In the genomic region with DNA sequence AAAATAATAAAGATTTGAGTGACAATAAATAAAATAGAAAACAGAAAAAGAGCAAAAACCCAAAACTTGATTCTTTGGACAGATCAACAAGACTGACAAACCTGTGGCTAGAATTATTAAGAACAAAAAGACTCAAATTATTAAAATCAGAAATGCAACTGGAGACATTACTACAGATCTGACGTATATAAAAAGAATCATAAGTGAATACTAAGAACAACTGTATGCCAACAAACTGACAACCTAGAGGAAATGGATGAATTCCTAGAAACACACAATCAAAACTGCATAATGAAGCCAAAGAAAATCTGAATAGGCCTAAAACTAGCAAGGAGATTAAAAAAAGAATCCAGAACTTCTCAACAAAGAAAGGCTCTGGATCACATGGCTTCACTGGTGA, we compare ENCODE assay signal across 11 cellular contexts. TPM values are rescaled to one million over a fixed set of nuclear protein-coding genes. Genes with fewer than 3 reads are reported as not detected.
A peak's percentile ranks its signal among the peaks of the same experiment; 100 is the strongest.
DNase-seq lines count a peak whose midpoint lies in the region; ATAC-seq and TF ChIP-seq lines count a peak whose summit lies in the region.
"Had no signal": no experiment of that assay in that cellular context is flagged by ENCODE, and none has a peak within 500 bp of the region (broad histone marks: within the 10 kb centered on the region; RNA-seq: fewer than 3 reads in every experiment).

No MANE protein-coding gene starts in this region.

- H3K27ac Mint-ChIP-seq in activated T-cell treated with anti-CD3 and anti-CD28 coated beads, Interleukin-2, amount 50 U/mL, for 24 hours: peak overlapping the region; percentile 7
- H3K27ac Mint-ChIP-seq in endothelial cell (ENCODE audit: unreplicated experiment): no peak overlapping the region
- peak overlapping the region; percentile 7 for H3K27ac Mint-ChIP-seq in stimulated activated effector memory CD8-positive, alpha-beta T cell treated with anti-CD3 and anti-CD28 coated beads, Interleukin-12 subunit alpha, Interleukin-12 subunit beta, amount 100 ng/mL, for 72 hours
- H3K27ac Mint-ChIP-seq: CD4-positive, alpha-beta T cell had no signal

- no peak for TF ChIP-seq CTCF in endothelial cell (IDR thresholded peaks at IDR 0.05; ENCODE audit: unreplicated experiment)

- peaks cover 7% of the 10 kb centered on the region for H3K27me3 Mint-ChIP-seq in activated T-cell treated with anti-CD3 and anti-CD28 coated beads, Interleukin-2, amount 50 U/mL, for 24 hours
- H3K27me3 Mint-ChIP-seq in activated T-cell treated with anti-CD3 and anti-CD28 coated beads, Interleukin-2, amount 50 U/mL, for 4 hours (ENCODE audit: low read depth): peaks cover 6% of the 10 kb centered on the region
- H3K27me3 Mint-ChIP-seq in endothelial cell (ENCODE audit: unreplicated experiment): no peaks in the 10 kb centered on the region
- H3K27me3 Mint-ChIP-seq: CD4-positive, alpha-beta T cell had no signal

- peaks cover 55% of the 10 kb centered on the region for H3K36me3 Mint-ChIP-seq in activated T-cell treated with anti-CD3 and anti-CD28 coated beads, Interleukin-2, amount 50 U/mL, for 24 hours (ENCODE audit: low read depth)
- peaks cover 22% of the 10 kb centered on the region for H3K36me3 Mint-ChIP-seq in activated T-cell treated with anti-CD3 and anti-CD28 coated beads, Interleukin-2, amount 50 U/mL, for 4 hours (ENCODE audit: insufficient read depth)
- no peaks in the 10 kb centered on the region for H3K36me3 Mint-ChIP-seq in endothelial cell (ENCODE audit: low read depth, unreplicated experiment)
- H3K36me3 Mint-ChIP-seq in stimulated activated effector memory CD8-positive, alpha-beta T cell treated with anti-CD3 and anti-CD28 coated beads, Interleukin-12 subunit alpha, Interleukin-12 subunit beta, amount 100 ng/mL, for 72 hours: peaks cover 6% of the 10 kb centered on the region

- ATAC-seq in activated CD4-positive, CD25-positive, alpha-beta regulatory T cell treated with anti-CD3 and anti-CD28 coated beads, Interleukin-2, amount 50 U/mL, for 24 hours: peak; percentile 35 to 56
- no peak for ATAC-seq in activated T-cell treated with anti-CD3 and anti-CD28 coated beads, Interleukin-2, amount 50 U/mL, for 4 hours
- peak; percentile 75 for ATAC-seq in stimulated activated effector memory CD8-positive, alpha-beta T cell treated with anti-CD3 and anti-CD28 coated beads, Interleukin-12 subunit alpha, Interleukin-12 subunit beta, amount 100 ng/mL, for 72 hours
- ATAC-seq: A549 had no signal

- DNase-seq in activated CD4-positive, CD25-positive, alpha-beta regulatory T cell treated with anti-CD3 and anti-CD28 coated beads, Interleukin-2, amount 50 U/mL, for 72 hours: no peak
- DNase-seq in activated T-cell treated with anti-CD3 and anti-CD28 coated beads, Interleukin-2, amount 50 U/mL, for 24 hours: no peak
- DNase-seq in activated T-cell treated with anti-CD3 and anti-CD28 coated beads, Interleukin-2, amount 50 U/mL, for 4 hours: no peak
- DNase-seq in endothelial cell (ENCODE audit: low spot score) (no peak), activated gamma-delta T cell (lab: John Stamatoyannopoulos, UW) (no peak)
- DNase-seq in stimulated activated effector memory CD8-positive, alpha-beta T cell treated with anti-CD3 and anti-CD28 coated beads, Interleukin-12 subunit alpha, Interleukin-12 subunit beta, amount 100 ng/mL, for 72 hours (ENCODE audit: low spot score in 2 of 2): no peak
- DNase-seq: AML-193; Caco-2; CD4-positive, alpha-beta T cell had no signal

- no peak overlapping the region for H3K4me3 Mint-ChIP-seq in activated T-cell treated with anti-CD3 and anti-CD28 coated beads, Interleukin-2, amount 50 U/mL, for 24 hours
- no peak overlapping the region for H3K4me3 Mint-ChIP-seq in activated T-cell treated with anti-CD3 and anti-CD28 coated beads, Interleukin-2, amount 50 U/mL, for 4 hours
- peak overlapping the region; percentile 21 for H3K4me3 Mint-ChIP-seq in endothelial cell (ENCODE audit: unreplicated experiment)
- H3K4me3 Mint-ChIP-seq in stimulated activated effector memory CD8-positive, alpha-beta T cell treated with anti-CD3 and anti-CD28 coated beads, Interleukin-12 subunit alpha, Interleukin-12 subunit beta, amount 100 ng/mL, for 72 hours: no peak overlapping the region
- H3K4me3 Mint-ChIP-seq: CD4-positive, alpha-beta T cell had no signal

- H3K9me3 Mint-ChIP-seq in activated T-cell treated with anti-CD3 and anti-CD28 coated beads, Interleukin-2, amount 50 U/mL, for 24 hours: no peaks in the 10 kb centered on the region
- H3K9me3 Mint-ChIP-seq in activated T-cell treated with anti-CD3 and anti-CD28 coated beads, Interleukin-2, amount 50 U/mL, for 4 hours: no peaks in the 10 kb centered on the region
- H3K9me3 Mint-ChIP-seq in endothelial cell (ENCODE audit: unreplicated experiment): no peaks in the 10 kb centered on the region
- no peaks in the 10 kb centered on the region for H3K9me3 Mint-ChIP-seq in stimulated activated effector memory CD8-positive, alpha-beta T cell treated with anti-CD3 and anti-CD28 coated beads, Interleukin-12 subunit alpha, Interleukin-12 subunit beta, amount 100 ng/mL, for 72 hours
- H3K9me3 Mint-ChIP-seq: CD4-positive, alpha-beta T cell had no signal

- H3K4me1 Mint-ChIP-seq in activated T-cell treated with anti-CD3 and anti-CD28 coated beads, Interleukin-2, amount 50 U/mL, for 24 hours (ENCODE audit: low read depth): peaks cover 9% of the 10 kb centered on the region
- H3K4me1 Mint-ChIP-seq in activated T-cell treated with anti-CD3 and anti-CD28 coated beads, Interleukin-2, amount 50 U/mL, for 4 hours (ENCODE audit: low read depth): peaks cover 6% of the 10 kb centered on the region
- no peaks in the 10 kb centered on the region for H3K4me1 Mint-ChIP-seq in endothelial cell (ENCODE audit: unreplicated experiment)
- H3K4me1 Mint-ChIP-seq in stimulated activated effector memory CD8-positive, alpha-beta T cell treated with anti-CD3 and anti-CD28 coated beads, Interleukin-12 subunit alpha, Interleukin-12 subunit beta, amount 100 ng/mL, for 72 hours: peaks cover 16% of the 10 kb centered on the region

RNA-seq across cellular contexts. Expression of a gene that starts 47.4 kb away (rescaled TPM):
- total RNA-seq in activated T-cell treated with anti-CD3 and anti-CD28 coated beads, Interleukin-2, amount 50 U/mL, for 4 hours: 10 to 100 TPM; 22.5 to 28.5 (median 25.7) TPM
- 20.0 TPM for total RNA-seq in endothelial cell (ENCODE audit: unreplicated experiment)

Comparison
In these comparisons a context has a peak if more than half of its experiments do, and no peak if none do; other contexts are left out.
1. ATAC-seq: peak in activated CD4-positive, CD25-positive, alpha-beta regulatory T cell treated with anti-CD3 and anti-CD28 coated beads, Interleukin-2, amount 50 U/mL, for 24 hours (2 of 2) and stimulated activated effector memory CD8-positive, alpha-beta T cell treated with anti-CD3 and anti-CD28 coated beads, Interleukin-12 subunit alpha, Interleukin-12 subunit beta, amount 100 ng/mL, for 72 hours (single experiment); none in activated T-cell treated with anti-CD3 and anti-CD28 coated beads, Interleukin-2, amount 50 U/mL, for 4 hours (0 of 2).